ENCODE assay signal across 9 cellular contexts in genomic region chr1:2468041-2468472, GRCh38. TPM values are rescaled to one million over a fixed set of nuclear protein-coding genes. Genes with fewer than 3 reads are reported as not detected.
DNase-seq lines count a peak whose midpoint lies in the region; ATAC-seq and TF ChIP-seq lines count a peak whose summit lies in the region.
"Had no signal": no experiment of that assay in that cellular context is flagged by ENCODE, and none has a peak within 500 bp of the region (broad histone marks: within the 10 kb centered on the region; RNA-seq: fewer than 3 reads in every experiment).

No MANE protein-coding gene starts in this region.

- H3K27ac ChIP-seq in caudate nucleus (ENCODE audit: low read depth, low read length), result no peak overlapping the region

- H3K27ac Mint-ChIP-seq in neural crest cell (ENCODE audit: unreplicated experiment), result no peak overlapping the region

- DNase-seq in GM10248 (ENCODE audit: extremely low spot score), result peak; percentile 56
- DNase-seq in astrocyte of the hippocampus (ENCODE audit: low read depth, low spot score), result peak; percentile 74
- peak; percentile 65 for DNase-seq in neural crest cell (ENCODE audit: low read depth, low spot score)
- no peak for DNase-seq in caudate nucleus (lab: John Stamatoyannopoulos, UW)
- DNase-seq in G401 (ENCODE audit: low spot score), result no peak
- DNase-seq: NCI-H2081 treated with DMSO at 0.1 percent for 48 hours had no signal

- ATAC-seq in SK-N-SH treated with all-trans-retinoic acid at 6 μM for 48 hours (peak; percentile 31; the same call in 2 of the 3 replicates), GM21529 (IDR thresholded peaks at IDR 0.05; ENCODE audit: unreplicated experiment) (no peak), HG03432 (IDR thresholded peaks at IDR 0.05; ENCODE audit: unreplicated experiment) (no peak)

- H3K4me3 Mint-ChIP-seq in neural crest cell, result no peak overlapping the region

- no peaks in the 10 kb centered on the region for H3K36me3 Mint-ChIP-seq in neural crest cell (ENCODE audit: low read depth)

- H3K9me3 Mint-ChIP-seq in neural crest cell, result no peaks in the 10 kb centered on the region

- in situ Hi-C loops in G401 (cut with HindIII; ENCODE audit: low sequenced_read_pairs), result no loop called here

- POLR2A ChIA-PET in GM10248 (lab: Yijun Ruan, JAX), result no interaction called here

- TF ChIP-seq CTCF in GM10248 (IDR thresholded peaks at IDR 0.05; ENCODE audit: control extremely low read depth, extremely low read depth, low read depth, missing control alignments), result no peak
- no peak for TF ChIP-seq CTCF in neural crest cell (conservative IDR thresholded peaks at IDR 0.05)

- peaks cover 4% of the 10 kb centered on the region for H3K4me1 Mint-ChIP-seq in neural crest cell

- H3K27me3 Mint-ChIP-seq in neural crest cell (ENCODE audit: low read depth), result peaks cover 14% of the 10 kb centered on the region

- CTCF ChIA-PET in GM10248 (lab: Yijun Ruan, JAX), result no interaction called here

TF ChIP-seq in SK-N-SH treated with all-trans-retinoic acid at 6 μM for 48 hours, 23 proteins besides CTCF, POLR2A, EP300 and RAD21:
- TF ChIP-seq ZNF8 (CRISPR knock-in tag; IDR thresholded peaks at IDR 0.05), result no peak
- TF ChIP-seq ZFP3 (CRISPR knock-in tag; IDR thresholded peaks at IDR 0.05), result no peak
- no peak for TF ChIP-seq PPARA (CRISPR knock-in tag; IDR thresholded peaks at IDR 0.05; ENCODE audit: borderline replicate concordance)
- no peak for TF ChIP-seq POU6F1 (CRISPR knock-in tag; IDR thresholded peaks at IDR 0.05; ENCODE audit: borderline replicate concordance, low read depth)
- no peak for TF ChIP-seq ESRRG (CRISPR knock-in tag; IDR thresholded peaks at IDR 0.05)
- TF ChIP-seq ISL1 (CRISPR knock-in tag; IDR thresholded peaks at IDR 0.05), result no peak
- no peak for TF ChIP-seq OSR1 (CRISPR knock-in tag; IDR thresholded peaks at IDR 0.05)
- TF ChIP-seq TSHZ2 (CRISPR knock-in tag; IDR thresholded peaks at IDR 0.05), result no peak
- no peak for TF ChIP-seq BACH2 (CRISPR knock-in tag; IDR thresholded peaks at IDR 0.05; ENCODE audit: borderline replicate concordance)
TF ChIP-seq in SK-N-SH treated with all-trans-retinoic acid at 6 μM for 48 hours: peak in this region for 0.

RNA-seq across cellular contexts. Expression of gene PLCH2, which starts 8.0 kb away (rescaled TPM):
- 0.37 and 0.59 TPM in 2 replicates for total RNA-seq in neural crest cell
- total RNA-seq in G401 (2014; rRNA removed; shearing (Covaris generic)), result 0.06 and 0.20 TPM in 2 replicates

RNA-seq across cellular contexts. Expression of gene PEX10, which starts 55.7 kb away (rescaled TPM):
- 31.2 and 31.9 TPM in 2 replicates for total RNA-seq in neural crest cell
- 84.2 and 96.0 TPM in 2 replicates for total RNA-seq in G401 (2014; rRNA removed; shearing (Covaris generic))

RNA-seq across cellular contexts. Expression of gene PANK4, which starts 58.3 kb away (rescaled TPM):
- total RNA-seq in neural crest cell, result 62.5 and 65.5 TPM in 2 replicates
- 32.9 and 45.4 TPM in 2 replicates for total RNA-seq in G401 (2014; rRNA removed; shearing (Covaris generic))

Comparison
In these comparisons a context has a peak if more than half of its experiments do, and no peak if none do; other contexts are left out.
1. DNase-seq: peak in GM10248 (single experiment), astrocyte of the hippocampus (single experiment) and neural crest cell (single experiment); none in caudate nucleus (0 of 61) and G401 (single experiment).